ENCODE assay signal across 24 cellular contexts in genomic region chr18:6746386-6746960, GRCh38. TPM values are rescaled to one million over a fixed set of nuclear protein-coding genes. Genes with fewer than 3 reads are reported as not detected.
A peak's percentile ranks its signal among the peaks of the same experiment; 100 is the strongest.
DNase-seq lines count a peak whose midpoint lies in the region; ATAC-seq and TF ChIP-seq lines count a peak whose summit lies in the region.
"Had no signal": no experiment of that assay in that cellular context is flagged by ENCODE, and none has a peak within 500 bp of the region (broad histone marks: within the 10 kb centered on the region; RNA-seq: fewer than 3 reads in every experiment).

No MANE protein-coding gene starts in this region.

- no peaks in the 10 kb centered on the region for H3K27me3 Mint-ChIP-seq in Caco-2 (ENCODE audit: insufficient read depth, unreplicated experiment)
- H3K27me3 Mint-ChIP-seq: activated CD8-positive, alpha-beta memory T cell treated with anti-CD3 and anti-CD28 coated beads, Interleukin-2, amount 10 ng/mL, durations not matched to agents 7 days and 5 days; activated T-helper 17 cell treated with anti-CD3 and anti-CD28 coated beads, Interleukin-2, amount 50 U/mL, for 72 hours had no signal

- H3K36me3 Mint-ChIP-seq in Caco-2 (ENCODE audit: insufficient read depth, unreplicated experiment): peaks cover 31% of the 10 kb centered on the region
- H3K36me3 Mint-ChIP-seq: activated CD8-positive, alpha-beta memory T cell treated with anti-CD3 and anti-CD28 coated beads, Interleukin-2, amount 10 ng/mL, durations not matched to agents 7 days and 5 days; immature natural killer cell; naive B cell had no signal

- H3K27ac ChIP-seq in SJCRH30 (peak overlapping the region; percentile 54), osteoblast (ENCODE audit: low read depth, low read length) (no peak overlapping the region)
- H3K27ac ChIP-seq: parathyroid adenoma, SJSA1 had no signal

- TF ChIP-seq CTCF in Caco-2 (IDR thresholded peaks at IDR 0.05; ENCODE audit: insufficient read depth in 1 of 2, low read depth in 1 of 2, low read length in 1 of 2, severe bottlenecking in 1 of 2, unreplicated experiment in 1 of 2) (no peak), epithelial cell of proximal tubule (conservative IDR thresholded peaks at IDR 0.05; ENCODE audit: low read depth, low read length) (no peak), osteoblast (IDR thresholded peaks at IDR 0.05; ENCODE audit: extremely low read depth, low read depth, low read length) (no peak)

- no peaks in the 10 kb centered on the region for H4K20me1 ChIP-seq in osteoblast (ENCODE audit: insufficient read depth, low read length)

- CTCF ChIA-PET in Caco-2 (lab: Charles Lee): no interaction called here

- no peak for ATAC-seq in GM18511 (IDR thresholded peaks at IDR 0.05; ENCODE audit: unreplicated experiment)
- ATAC-seq: activated CD4-positive, alpha-beta T cell treated with anti-CD3 and anti-CD28 coated beads for 36 hours; activated CD8-positive, alpha-beta memory T cell treated with anti-CD3 and anti-CD28 coated beads, Interleukin-2, amount 10 ng/mL, durations not matched to agents 7 days and 5 days; activated T-helper 17 cell treated with anti-CD3 and anti-CD28 coated beads, Interleukin-2, amount 50 U/mL, for 72 hours; heart right ventricle had no signal

- intact Hi-C loops in Caco-2 (cut with micrococcal nuclease; ENCODE audit: unreplicated experiment): no loop called here

- no TSS peak for BruUV-seq in Caco-2 (replicated peaks; lab: Mats Ljungman, UMichigan)

- H3K9me3 Mint-ChIP-seq in Caco-2 (ENCODE audit: unreplicated experiment): peaks cover 10% of the 10 kb centered on the region

- peak overlapping the region; percentile 36 for H3K27ac Mint-ChIP-seq in Caco-2 (ENCODE audit: unreplicated experiment)
- H3K27ac Mint-ChIP-seq: activated CD4-positive, alpha-beta T cell treated with anti-CD3 and anti-CD28 coated beads for 36 hours; activated CD8-positive, alpha-beta memory T cell treated with anti-CD3 and anti-CD28 coated beads, Interleukin-2, amount 10 ng/mL, durations not matched to agents 7 days and 5 days; activated T-helper 17 cell treated with anti-CD3 and anti-CD28 coated beads, Interleukin-2, amount 50 U/mL, for 72 hours; immature natural killer cell; naive B cell had no signal

- no peak overlapping the region for H3K4me3 Mint-ChIP-seq in Caco-2 (ENCODE audit: unreplicated experiment)
- H3K4me3 Mint-ChIP-seq: activated CD4-positive, alpha-beta T cell treated with anti-CD3 and anti-CD28 coated beads for 36 hours; activated CD8-positive, alpha-beta memory T cell treated with anti-CD3 and anti-CD28 coated beads, Interleukin-2, amount 10 ng/mL, durations not matched to agents 7 days and 5 days; activated T-helper 17 cell treated with anti-CD3 and anti-CD28 coated beads, Interleukin-2, amount 50 U/mL, for 72 hours; immature natural killer cell; naive B cell had no signal

- no peak for DNase-seq in Caco-2
- DNase-seq in SJCRH30: peak in 1 of 2 experiments; percentile 39
- DNase-seq in epithelial cell of proximal tubule (ENCODE audit: low read depth): peak; percentile 18
- DNase-seq in osteoblast (ENCODE audit: insufficient read length, low spot score, missing footprints): no peak
- no peak for DNase-seq in mucosa of gallbladder (ENCODE audit: low spot score)
- DNase-seq in SKM-1 (lab: John Stamatoyannopoulos, UW; ENCODE audit: unreplicated experiment): no peak
- no peak for DNase-seq in SK-N-DZ (ENCODE audit: low spot score)
- DNase-seq: activated CD4-positive, alpha-beta T cell treated with anti-CD3 and anti-CD28 coated beads for 36 hours; activated CD8-positive, alpha-beta memory T cell treated with anti-CD3 and anti-CD28 coated beads, Interleukin-2, amount 10 ng/mL, durations not matched to agents 7 days and 5 days; caudate nucleus; effector CD8-positive, alpha-beta T cell; heart right ventricle; immature natural killer cell; naive B cell; NCI-H1694 treated with DMSO at 0.1 percent for 48 hours; NCI-H748 treated with DMSO at 0.1 percent for 48 hours; OCI-M1; stimulated activated CD4-positive, alpha-beta T cell treated with anti-CD3 and anti-CD28 coated beads, Interleukin-4, amount 100 ng/mL, for 24 hours; T-helper 9 cell had no signal

- H2AFZ ChIP-seq in osteoblast (ENCODE audit: low read length): no peak overlapping the region
- H2AFZ ChIP-seq: parathyroid adenoma had no signal

- H3K4me1 Mint-ChIP-seq in Caco-2 (ENCODE audit: low read depth, unreplicated experiment): peaks cover 19% of the 10 kb centered on the region
- H3K4me1 Mint-ChIP-seq: activated CD4-positive, alpha-beta T cell treated with anti-CD3 and anti-CD28 coated beads for 36 hours; activated CD8-positive, alpha-beta memory T cell treated with anti-CD3 and anti-CD28 coated beads, Interleukin-2, amount 10 ng/mL, durations not matched to agents 7 days and 5 days; activated T-helper 17 cell treated with anti-CD3 and anti-CD28 coated beads, Interleukin-2, amount 50 U/mL, for 72 hours; immature natural killer cell; naive B cell had no signal

- H3K4me1 ChIP-seq in Caco-2: peaks cover 13% of the 10 kb centered on the region
- peaks cover 52% of the 10 kb centered on the region for H3K4me1 ChIP-seq in SJCRH30
- H3K4me1 ChIP-seq in osteoblast (ENCODE audit: insufficient read depth, low read length): peaks cover 33% of the 10 kb centered on the region
- H3K4me1 ChIP-seq: parathyroid adenoma had no signal

- H3K36me3 ChIP-seq in Caco-2 (ENCODE audit: control insufficient read depth, insufficient read depth, low read length) (no peaks in the 10 kb centered on the region), SJCRH30 (no peaks in the 10 kb centered on the region), osteoblast (ENCODE audit: insufficient read depth, low read length) (no peaks in the 10 kb centered on the region)
- H3K36me3 ChIP-seq: heart right ventricle, SJSA1 had no signal

- H3K27me3 ChIP-seq in Caco-2 (replicated peaks; ENCODE audit: control insufficient read depth, insufficient read depth, low read length) (no peaks in the 10 kb centered on the region), SJCRH30 (no peaks in the 10 kb centered on the region), osteoblast (ENCODE audit: insufficient read depth, low read length) (no peaks in the 10 kb centered on the region)
- H3K27me3 ChIP-seq: heart right ventricle, SJSA1 had no signal

- POLR2A ChIA-PET in Caco-2 (lab: Charles Lee): no interaction called here

- H3K79me2 ChIP-seq in osteoblast (ENCODE audit: insufficient read depth, low read length): no peaks in the 10 kb centered on the region
- H3K79me2 ChIP-seq: parathyroid adenoma had no signal

- peak overlapping the region; percentile 28 for H3K4me2 ChIP-seq in osteoblast (ENCODE audit: insufficient read depth, low read length)

- no peaks in the 10 kb centered on the region for H3K9me3 ChIP-seq in Caco-2
- no peaks in the 10 kb centered on the region; the same call in 1 of the 2 replicates for H3K9me3 ChIP-seq in SJCRH30 (replicated peaks)
- no peaks in the 10 kb centered on the region for H3K9me3 ChIP-seq in osteoblast (ENCODE audit: low read depth, low read length)
- H3K9me3 ChIP-seq: SJSA1 had no signal

- H3K4me3 ChIP-seq in Caco-2 (ENCODE audit: low read depth, low read length) (no peak overlapping the region), SJCRH30 (no peak overlapping the region), epithelial cell of proximal tubule (ENCODE audit: low read depth, low read length) (no peak overlapping the region), osteoblast (ENCODE audit: insufficient read depth, low read length) (no peak overlapping the region)
- H3K4me3 ChIP-seq: heart right ventricle, SJSA1 had no signal

RNA-seq across cellular contexts. Expression of gene ARHGAP28, which starts 17.0 kb away (rescaled TPM):
- total RNA-seq in Caco-2 (2022) (92.2 and 118 TPM in 2 replicates), epithelial cell of proximal tubule (2.2 and 2.3 TPM in 2 replicates), osteoblast (23.9 and 24.2 TPM in 2 replicates), mucosa of gallbladder (11.2 TPM)
- 12.6 and 15.1 TPM in 2 replicates for total RNA-seq in SJCRH30 (2014; rRNA removed; shearing (Covaris generic))
- polyA plus RNA-seq in SK-N-DZ (2014; cell fraction: cytosol; rRNA removed): 2.1 and 11.0 TPM in 2 replicates
- polyA plus RNA-seq in SK-N-DZ (2014; cell fraction: nucleus; rRNA removed): 2.5 and 5.6 TPM in 2 replicates
- total RNA-seq: A673; activated CD4-positive, alpha-beta T cell treated with anti-CD3 and anti-CD28 coated beads for 36 hours; activated CD8-positive, alpha-beta memory T cell treated with anti-CD3 and anti-CD28 coated beads, Interleukin-2, amount 10 ng/mL, durations not matched to agents 7 days and 5 days; activated T-helper 17 cell treated with anti-CD3 and anti-CD28 coated beads, Interleukin-2, amount 50 U/mL, for 72 hours had no signal
- polyA plus RNA-seq: immature natural killer cell had no signal
